6 cellular contexts compared by ENCODE assay signal in the genomic region with DNA sequence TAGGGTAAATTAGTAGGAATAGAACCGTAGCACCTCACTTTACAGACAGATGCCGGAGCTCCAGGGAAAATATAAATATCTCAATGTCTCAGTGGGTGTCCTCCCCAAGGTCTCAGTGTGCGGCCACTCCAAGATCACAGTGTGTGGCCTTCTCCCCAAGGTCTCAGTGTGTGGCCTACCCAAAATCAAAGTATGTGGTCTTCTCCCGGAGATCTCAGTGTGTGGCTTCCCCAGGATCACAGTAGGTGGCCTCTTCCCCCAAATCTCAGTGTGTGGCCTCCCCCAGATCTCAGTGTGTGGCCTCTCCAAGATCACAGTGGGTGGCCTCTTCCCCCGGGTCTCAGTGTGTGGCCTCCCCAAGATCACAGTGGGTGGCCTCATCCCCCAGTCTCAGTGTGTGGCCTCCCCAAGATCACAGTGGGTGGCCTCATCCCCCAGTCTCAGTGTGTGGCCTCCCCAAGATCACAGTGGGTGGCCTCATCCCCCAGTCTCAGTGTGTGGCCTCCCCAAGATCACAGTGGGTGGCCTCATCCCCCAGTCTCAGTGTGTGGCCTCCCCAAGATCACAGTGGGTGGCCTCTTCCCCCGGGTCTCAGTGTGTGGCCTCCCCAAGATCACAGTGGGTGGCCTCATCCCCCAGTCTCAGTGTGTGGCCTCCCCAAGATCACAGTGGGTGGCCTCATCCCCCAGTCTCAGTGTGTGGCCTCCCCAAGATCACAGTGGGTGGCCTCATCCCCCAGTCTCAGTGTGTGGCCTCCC. TPM values are rescaled to one million over a fixed set of nuclear protein-coding genes. Genes with fewer than 3 reads are reported as not detected.
"Had no signal": no experiment of that assay in that cellular context is flagged by ENCODE, and none has a peak within 500 bp of the region (broad histone marks: within the 10 kb centered on the region; RNA-seq: fewer than 3 reads in every experiment).

No MANE protein-coding gene starts in this region.

RNA-seq across cellular contexts. Expression of gene SSUH2, which starts 10.2 kb away (rescaled TPM):
- total RNA-seq: naive thymus-derived CD4-positive, alpha-beta T cell; natural killer cell; osteocyte; renal cortical epithelial cell; vagina had no signal
- polyA plus RNA-seq: naive thymus-derived CD4-positive, alpha-beta T cell; smooth muscle cell had no signal
